ENCODE assay signal across 17 cellular contexts in the genomic region with DNA sequence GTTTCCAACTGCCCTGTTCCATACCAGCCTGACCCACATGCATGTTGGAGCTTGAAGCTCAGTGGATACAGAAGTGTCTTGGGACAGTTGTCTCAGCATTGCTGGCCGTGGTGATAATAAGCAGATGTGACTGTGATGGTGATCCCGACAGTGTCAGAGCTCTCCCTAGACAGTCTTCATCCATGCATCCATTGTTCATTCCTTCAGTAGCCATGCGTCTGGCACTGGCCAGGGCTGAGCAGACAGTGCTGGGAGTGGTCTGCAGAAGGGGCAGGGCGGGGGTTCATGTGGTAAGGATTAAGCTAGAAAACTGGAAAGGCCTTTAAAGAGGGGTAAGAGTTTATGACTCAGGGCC.
"Had no signal": no experiment of that assay in that cellular context is flagged by ENCODE, and none has a peak within 500 bp of the region (broad histone marks: within the 10 kb centered on the region; RNA-seq: fewer than 3 reads in every experiment).

No MANE protein-coding gene starts in this region.

- H3K27me3 ChIP-seq: breast epithelium, testis, upper lobe of right lung had no signal

- H3K36me3 ChIP-seq: breast epithelium, neutrophil, upper lobe of right lung had no signal

- H3K27ac ChIP-seq: breast epithelium, neutrophil, parathyroid adenoma, SK-N-MC, upper lobe of right lung had no signal

- H3K9me3 ChIP-seq: breast epithelium, mucosa of descending colon, neutrophil, testis, upper lobe of right lung had no signal

- ATAC-seq: esophagus mucosa; mucosa of descending colon; naive thymus-derived CD8-positive, alpha-beta T cell had no signal

- H3K4me3 ChIP-seq: breast epithelium, mucosa of descending colon, SK-N-MC, testis, upper lobe of right lung had no signal

- H3K4me1 ChIP-seq: breast epithelium had no signal

- DNase-seq: activated CD4-positive, CD25-positive, alpha-beta regulatory T cell treated with anti-CD3 and anti-CD28 coated beads, Interleukin-2, amount 50 U/mL, for 72 hours; activated naive CD4-positive, alpha-beta T cell; activated naive CD8-positive, alpha-beta T cell treated with anti-CD3 and anti-CD28 coated beads, Interleukin-2, amount 10 ng/mL, durations not matched to agents 7 days and 5 days; mucosa of descending colon; naive thymus-derived CD8-positive, alpha-beta T cell; small intestine; stimulated activated CD4-positive, alpha-beta T cell treated with anti-CD3 and anti-CD28 coated beads, Interleukin-4, amount 100 ng/mL, for 24 hours; stimulated activated CD8-positive, alpha-beta memory T cell treated with anti-CD3 and anti-CD28 coated beads, Interleukin-4, amount 100 ng/mL, for 48 hours; stimulated activated naive CD4-positive, alpha-beta T cell treated with Interleukin-2 at 50 U/mL for 16 hours; T-helper 9 cell; upper lobe of right lung had no signal
